ENCODE assay signal across 1 cellular context in genomic region chr1:10818262-10819197, GRCh38.
TF ChIP-seq lines count a peak whose summit lies in the region.

No MANE protein-coding gene starts in this region.

TF ChIP-seq in HEK293, 187 proteins besides CTCF, POLR2A, EP300 and RAD21 (continued from another document):
- TF ChIP-seq ZNF280D (tag by site-specific recombination; IDR thresholded peaks at IDR 0.05) (no peak), GLIS2 (tag by site-specific recombination; IDR thresholded peaks at IDR 0.05) (peak; percentile 27; the same call in 1 of the 2 replicates), ZNF248 (tag by site-specific recombination; IDR thresholded peaks at IDR 0.05) (no peak), ZNF391 (tag by site-specific recombination; IDR thresholded peaks at IDR 0.05; ENCODE audit: borderline replicate concordance, low read depth) (no peak), ZNF513 (tag by site-specific recombination; IDR thresholded peaks at IDR 0.05) (no peak), ZNF2 (tag by site-specific recombination; IDR thresholded peaks at IDR 0.05) (no peak), ZNF335 (tag by site-specific recombination; conservative IDR thresholded peaks at IDR 0.05) (0 out of 2 replicates have a peak, but pooled peaks have one; percentile 38), EGR2 (tag by site-specific recombination; IDR thresholded peaks at IDR 0.05; ENCODE audit: low read depth) (peak; percentile 15; the same call in 1 of the 2 replicates), KLF9 (tag by site-specific recombination; IDR thresholded peaks at IDR 0.05; ENCODE audit: low read depth) (no peak), BCL6B (tag by site-specific recombination; IDR thresholded peaks at IDR 0.05) (peak; percentile 61; the same call in 1 of the 2 replicates)
